ENCODE assay signal across 31 cellular contexts in genomic region chr2:207276248-207276647, GRCh38.
"Had no signal": no experiment of that assay in that cellular context is flagged by ENCODE, and none has a peak within 500 bp of the region (broad histone marks: within the 10 kb centered on the region; RNA-seq: fewer than 3 reads in every experiment).

No MANE protein-coding gene starts in this region.

- H3K9me3 Mint-ChIP-seq: activated naive CD4-positive, alpha-beta T cell treated with anti-CD3 and anti-CD28 coated beads, Interleukin-2, amount 50 U/mL, for 24 hours; activated naive CD8-positive, alpha-beta T cell treated with anti-CD3 and anti-CD28 coated beads for 36 hours; activated T-cell treated with anti-CD3 and anti-CD28 coated beads, Interleukin-2, amount 50 U/mL, for 4 hours; activated T-helper 17 cell treated with anti-CD3 and anti-CD28 coated beads, Interleukin-2, amount 50 U/mL, for 72 hours had no signal

- H3K27me3 Mint-ChIP-seq: activated CD4-positive, alpha-beta memory T cell treated with anti-CD3 and anti-CD28 coated beads, Interleukin-2, amount 10 ng/mL, durations not matched to agents 7 days and 5 days; activated CD4-positive, alpha-beta T cell treated with anti-CD3 and anti-CD28 coated beads, Interleukin-2, amount 10 ng/mL, durations not matched to agents 7 days and 5 days; activated naive CD4-positive, alpha-beta T cell treated with anti-CD3 and anti-CD28 coated beads, Interleukin-2, amount 50 U/mL, for 24 hours; activated naive CD8-positive, alpha-beta T cell treated with anti-CD3 and anti-CD28 coated beads for 36 hours; activated naive CD8-positive, alpha-beta T cell treated with anti-CD3 and anti-CD28 coated beads, Interleukin-2, amount 50 U/mL, for 24 hours; activated T-helper 17 cell treated with anti-CD3 and anti-CD28 coated beads, Interleukin-2, amount 50 U/mL, for 72 hours; brain had no signal

- DNase-seq: activated CD4-positive, alpha-beta memory T cell treated with anti-CD3 and anti-CD28 coated beads, Interleukin-2, amount 10 ng/mL, durations not matched to agents 7 days and 5 days; activated CD4-positive, alpha-beta T cell treated with anti-CD3 and anti-CD28 coated beads for 1 hour; activated CD4-positive, alpha-beta T cell treated with anti-CD3 and anti-CD28 coated beads for 4 hours; activated CD4-positive, alpha-beta T cell treated with anti-CD3 and anti-CD28 coated beads, Interleukin-2, amount 10 ng/mL, durations not matched to agents 7 days and 5 days; activated CD4-positive, alpha-beta T cell treated with anti-CD3 and anti-CD28 coated beads, Interleukin-2, amount 50 U/mL, for 4 hours; activated effector memory CD4-positive, alpha-beta T cell treated with anti-CD3 and anti-CD28 coated beads, Interleukin-2, amount 50 U/mL, for 16 hours; activated naive CD4-positive, alpha-beta T cell treated with anti-CD3 and anti-CD28 coated beads for 36 hours; activated naive CD8-positive, alpha-beta T cell treated with anti-CD3 and anti-CD28 coated beads for 36 hours; activated naive CD8-positive, alpha-beta T cell treated with anti-CD3 and anti-CD28 coated beads, Interleukin-2, amount 50 U/mL, for 24 hours; activated T-cell treated with anti-CD3 and anti-CD28 coated beads, Interleukin-2, amount 50 U/mL, for 4 hours; adrenal gland; amygdala; aorta; central memory CD4-positive, alpha-beta T cell; cerebellar nuclear complex; colonic mucosa; effector CD8-positive, alpha-beta T cell; foreskin melanocyte; head of caudate nucleus; hippocampal formation; T-helper 1 cell; T-helper 17 cell; T1000 had no signal

- H3K4me3 Mint-ChIP-seq: activated CD4-positive, alpha-beta memory T cell treated with anti-CD3 and anti-CD28 coated beads, Interleukin-2, amount 10 ng/mL, durations not matched to agents 7 days and 5 days; activated CD4-positive, alpha-beta T cell treated with anti-CD3 and anti-CD28 coated beads, Interleukin-2, amount 10 ng/mL, durations not matched to agents 7 days and 5 days; activated naive CD4-positive, alpha-beta T cell treated with anti-CD3 and anti-CD28 coated beads for 36 hours; activated naive CD4-positive, alpha-beta T cell treated with anti-CD3 and anti-CD28 coated beads, Interleukin-2, amount 50 U/mL, for 24 hours; activated naive CD8-positive, alpha-beta T cell treated with anti-CD3 and anti-CD28 coated beads for 36 hours; activated naive CD8-positive, alpha-beta T cell treated with anti-CD3 and anti-CD28 coated beads, Interleukin-2, amount 50 U/mL, for 24 hours; activated T-cell treated with anti-CD3 and anti-CD28 coated beads, Interleukin-2, amount 50 U/mL, for 4 hours; activated T-helper 17 cell treated with anti-CD3 and anti-CD28 coated beads, Interleukin-2, amount 50 U/mL, for 72 hours; brain; T-helper 17 cell; T-helper 2 cell treated with Interferon-gamma antibody and Interleukin-4, amounts not matched to agents 5 μg/mL and 100 μg/mL, for 36 hours; WTC11 had no signal

- H3K36me3 Mint-ChIP-seq: activated naive CD4-positive, alpha-beta T cell treated with anti-CD3 and anti-CD28 coated beads, Interleukin-2, amount 50 U/mL, for 24 hours; activated naive CD8-positive, alpha-beta T cell treated with anti-CD3 and anti-CD28 coated beads for 36 hours; brain had no signal

- H3K9me3 ChIP-seq: adrenal gland, breast epithelium, colonic mucosa had no signal

- H3K27ac Mint-ChIP-seq: activated CD4-positive, alpha-beta memory T cell treated with anti-CD3 and anti-CD28 coated beads, Interleukin-2, amount 10 ng/mL, durations not matched to agents 7 days and 5 days; activated CD4-positive, alpha-beta T cell treated with anti-CD3 and anti-CD28 coated beads, Interleukin-2, amount 10 ng/mL, durations not matched to agents 7 days and 5 days; activated naive CD4-positive, alpha-beta T cell treated with anti-CD3 and anti-CD28 coated beads for 36 hours; activated naive CD4-positive, alpha-beta T cell treated with anti-CD3 and anti-CD28 coated beads, Interleukin-2, amount 50 U/mL, for 24 hours; activated naive CD8-positive, alpha-beta T cell treated with anti-CD3 and anti-CD28 coated beads for 36 hours; activated naive CD8-positive, alpha-beta T cell treated with anti-CD3 and anti-CD28 coated beads, Interleukin-2, amount 50 U/mL, for 24 hours; activated T-helper 17 cell treated with anti-CD3 and anti-CD28 coated beads, Interleukin-2, amount 50 U/mL, for 72 hours; brain; T-helper 17 cell; T-helper 2 cell treated with Interferon-gamma antibody and Interleukin-4, amounts not matched to agents 5 μg/mL and 100 μg/mL, for 36 hours; WTC11 had no signal

- H3K4me3 ChIP-seq: adrenal gland, breast epithelium, cardiac muscle cell, colonic mucosa had no signal

- H3K27ac ChIP-seq: adrenal gland, breast epithelium, cardiac muscle cell, colonic mucosa had no signal

- ATAC-seq: activated naive CD8-positive, alpha-beta T cell treated with anti-CD3 and anti-CD28 coated beads, Interleukin-2, amount 50 U/mL, for 24 hours; activated T-cell treated with anti-CD3 and anti-CD28 coated beads, Interleukin-2, amount 50 U/mL, for 4 hours; activated T-helper 17 cell treated with anti-CD3 and anti-CD28 coated beads, Interleukin-2, amount 50 U/mL, for 72 hours; esophagus mucosa; T-helper 17 cell had no signal

- H3K27me3 ChIP-seq: adrenal gland, breast epithelium, cardiac muscle cell, colonic mucosa had no signal

- H3K36me3 ChIP-seq: adrenal gland, breast epithelium, cardiac muscle cell, colonic mucosa had no signal

- H3K4me1 ChIP-seq: adrenal gland, breast epithelium, colonic mucosa had no signal

- H3K4me1 Mint-ChIP-seq: activated CD4-positive, alpha-beta T cell treated with anti-CD3 and anti-CD28 coated beads, Interleukin-2, amount 10 ng/mL, durations not matched to agents 7 days and 5 days; brain; T-helper 17 cell had no signal
